ENCODE assay signal across 8 cellular contexts in the genomic region with DNA sequence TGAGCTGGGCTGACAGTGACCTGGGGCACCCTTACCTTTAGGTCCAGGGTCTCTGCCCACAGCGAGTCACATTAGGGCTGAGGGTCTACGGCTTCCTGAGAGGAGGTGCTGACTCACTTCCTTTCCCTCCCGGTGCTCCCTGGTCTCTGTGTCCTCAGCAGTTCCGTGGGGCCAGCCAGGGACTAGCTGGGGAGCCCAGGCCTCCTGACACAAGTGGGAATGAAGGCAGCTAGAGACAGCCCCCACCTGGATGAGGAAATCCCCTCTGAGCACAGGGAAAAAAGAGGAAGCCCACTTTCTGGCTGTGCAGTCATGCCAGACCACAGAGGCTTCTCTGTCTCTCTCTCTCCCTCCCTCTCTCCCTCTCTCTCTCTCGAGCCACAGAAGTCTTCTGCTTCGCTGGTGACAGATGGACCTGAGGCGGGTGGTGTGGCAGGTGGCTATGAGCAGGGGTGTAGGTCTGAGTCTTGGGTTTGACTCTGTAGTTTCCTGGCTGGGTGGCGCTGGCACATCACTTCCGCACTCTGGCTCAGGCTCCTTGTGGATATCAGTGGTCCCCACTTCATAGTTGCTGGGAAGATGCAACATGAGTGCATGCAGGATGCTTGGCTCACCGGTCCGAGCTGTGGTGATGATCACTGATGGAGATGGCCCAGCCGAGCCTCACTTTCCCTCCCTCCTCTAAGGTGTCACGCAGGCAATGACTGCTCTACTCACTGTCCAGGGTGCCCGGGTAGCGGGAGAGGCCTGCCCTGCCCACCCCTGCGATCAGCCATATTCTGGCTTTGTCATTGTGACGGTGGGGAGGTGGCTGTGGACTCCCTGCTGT. TPM values are rescaled to one million over a fixed set of nuclear protein-coding genes. Genes with fewer than 3 reads are reported as not detected.
A peak's percentile ranks its signal among the peaks of the same experiment; 100 is the strongest.
DNase-seq lines count a peak whose midpoint lies in the region; ATAC-seq and TF ChIP-seq lines count a peak whose summit lies in the region.

No MANE protein-coding gene starts in this region.

- H3K9me3 ChIP-seq in CD4-positive, alpha-beta T cell (ENCODE audit: control insufficient read depth, low read length), result no peaks in the 10 kb centered on the region
- no peaks in the 10 kb centered on the region for H3K9me3 ChIP-seq in Peyer's patch

- CTCF ChIA-PET in CD4-positive, alpha-beta T cell (lab: Charles Lee), result no interaction called here

- H3K4me3 ChIP-seq in Peyer's patch, result peak overlapping the region in 1 of 4 donors; percentile 1

- H3K4me1 Mint-ChIP-seq in CD4-positive, alpha-beta T cell (ENCODE audit: low read depth), result peaks cover 20% of the 10 kb centered on the region

- no peak for TF ChIP-seq CTCF in CD4-positive, alpha-beta T cell (IDR thresholded peaks at IDR 0.05)
- TF ChIP-seq CTCF in Peyer's patch (IDR thresholded peaks at IDR 0.05), result no peak

- H3K4me1 ChIP-seq in Peyer's patch, result peaks cover 0 to 36% (median 23%) of the 10 kb centered on the region in 4 donors

- intact Hi-C loops in CD4-positive, alpha-beta T cell (cut with DNase I, micrococcal nuclease), result no loop called here

- DNase-seq in CD4-positive, alpha-beta T cell, result no peak
- DNase-seq in Peyer's patch (peak; percentile 21 to 72 (median 71)), glomerular visceral epithelial cell (ENCODE audit: extremely low spot score) (peak; percentile 66), SHP77 treated with DMSO at 0.1 percent for 48 hours (lab: John Stamatoyannopoulos, UW) (no peak), LoVo (ENCODE audit: low spot score) (no peak)
- DNase-seq in activated T-cell treated with anti-CD3 and anti-CD28 coated beads, Interleukin-2, amount 50 U/mL, for 48 hours, result no peak

- peaks cover 14% of the 10 kb centered on the region for H3K36me3 Mint-ChIP-seq in CD4-positive, alpha-beta T cell (ENCODE audit: low read depth)

- no peak overlapping the region for H3K27ac Mint-ChIP-seq in CD4-positive, alpha-beta T cell

- no peaks in the 10 kb centered on the region for H3K27me3 ChIP-seq in CD4-positive, alpha-beta T cell (ENCODE audit: control insufficient read depth, insufficient read depth, low read length)
- H3K27me3 ChIP-seq in Peyer's patch, result no peaks in the 10 kb centered on the region

- POLR2A ChIA-PET in CD4-positive, alpha-beta T cell (lab: Charles Lee), result no interaction called here

- no peak for TF ChIP-seq POLR2A in Peyer's patch (IDR thresholded peaks at IDR 0.05)

- no peaks in the 10 kb centered on the region for H3K9me3 Mint-ChIP-seq in CD4-positive, alpha-beta T cell

- H3K4me3 Mint-ChIP-seq in CD4-positive, alpha-beta T cell, result peak overlapping the region; percentile 71

- H3K36me3 ChIP-seq in Peyer's patch, result peaks cover 0 to 12% (median 0%) of the 10 kb centered on the region in 3 donors

- no peaks in the 10 kb centered on the region for H3K27me3 Mint-ChIP-seq in CD4-positive, alpha-beta T cell

- no peak for ATAC-seq in CD4-positive, alpha-beta T cell (ENCODE audit: poor library complexity)
- peak; percentile 40 for ATAC-seq in GM21447 (IDR thresholded peaks at IDR 0.05; ENCODE audit: unreplicated experiment)
- ATAC-seq in HG03280 (IDR thresholded peaks at IDR 0.05; ENCODE audit: unreplicated experiment), result no peak

- no peak overlapping the region for H3K27ac ChIP-seq in CD4-positive, alpha-beta T cell (ENCODE audit: low read depth, low read length)
- peak overlapping the region in 1 of 4 donors; percentile 92 for H3K27ac ChIP-seq in Peyer's patch

RNA-seq across cellular contexts. Expression of gene SLC66A1, which starts 3.5 kb away (rescaled TPM):
- 1 to 10 TPM; 2.3 to 3.7 TPM for total RNA-seq in CD4-positive, alpha-beta T cell
- 10 to 100 TPM; 19.0 to 76.8 (median 45.0) TPM for total RNA-seq in Peyer's patch

RNA-seq across cellular contexts. Expression of gene AKR7A2, which starts 3.6 kb away (rescaled TPM):
- 10 to 100 TPM; 11.1 to 11.8 TPM for total RNA-seq in CD4-positive, alpha-beta T cell
- total RNA-seq in Peyer's patch, result 100 to 1,000 TPM in 3 of 4 donors, 10 to 100 TPM in 1; 56.1 to 168 (median 137) TPM

RNA-seq across cellular contexts. Expression of gene AKR7A3, which starts 27.0 kb away (rescaled TPM):
- 1 to 10 TPM in 1 of 2 experiments, under 1 TPM in 1; 0.84 to 1.4 TPM for total RNA-seq in CD4-positive, alpha-beta T cell
- 100 to 1,000 TPM in 3 of 4 donors, 10 to 100 TPM in 1; 60.2 to 574 (median 416) TPM for total RNA-seq in Peyer's patch

Comparison
In these comparisons a context has a peak if more than half of its experiments do, and no peak if none do; other contexts are left out.
1. DNase-seq: peak in Peyer's patch (3 of 3) and glomerular visceral epithelial cell (single experiment); none in CD4-positive, alpha-beta T cell (0 of 10), SHP77 treated with DMSO at 0.1 percent for 48 hours (single experiment), LoVo (single experiment) and activated T-cell treated with anti-CD3 and anti-CD28 coated beads, Interleukin-2, amount 50 U/mL, for 48 hours (0 of 2).
2. RNA of gene SLC66A1, which starts 3.5 kb away (total RNA-seq): 19.0 to 76.8 TPM in Peyer's patch; 2.3 to 3.7 TPM in CD4-positive, alpha-beta T cell; every median in the first group is over 4 times any median in the second.
3. RNA of gene AKR7A2, which starts 3.6 kb away (total RNA-seq): 56.1 to 168 TPM in Peyer's patch; 11.1 to 11.8 TPM in CD4-positive, alpha-beta T cell; every median in the first group is over 4 times any median in the second.
4. RNA of gene AKR7A3, which starts 27.0 kb away (total RNA-seq): 60.2 to 574 TPM in Peyer's patch; 0.84 to 1.4 TPM in CD4-positive, alpha-beta T cell; every median in the first group is over 10 times any median in the second.